In the genomic region with DNA sequence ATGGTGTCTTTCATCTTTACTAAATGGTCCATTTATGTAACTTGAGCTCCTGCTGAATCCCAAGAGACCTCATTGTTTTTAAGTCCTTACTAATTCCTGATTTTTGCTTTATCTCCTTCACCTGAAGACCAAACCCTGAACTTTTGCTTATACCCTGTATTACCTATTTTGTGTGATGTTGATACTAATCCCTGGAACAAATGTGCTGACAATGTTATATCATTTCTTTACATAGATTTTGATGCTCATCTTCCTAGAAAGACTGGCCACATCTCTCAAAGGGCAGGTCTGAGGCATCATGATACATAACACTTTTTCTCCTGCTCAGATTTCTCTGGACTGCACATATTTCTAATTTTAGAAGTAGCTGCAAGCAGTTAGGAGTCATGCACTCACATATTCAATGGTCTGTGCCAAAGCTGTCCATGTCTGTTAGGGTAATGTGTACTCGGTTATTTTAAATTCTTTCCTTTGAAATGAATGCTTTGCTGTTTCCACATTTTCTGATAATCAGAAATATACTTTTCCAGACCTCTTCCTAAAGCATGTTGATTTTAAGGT, we compare ENCODE assay signal across 20 cellular contexts.
"Had no signal": no experiment of that assay in that cellular context is flagged by ENCODE, and none has a peak within 500 bp of the region (broad histone marks: within the 10 kb centered on the region; RNA-seq: fewer than 3 reads in every experiment).

No MANE protein-coding gene starts in this region.

- H3K9ac ChIP-seq: parathyroid adenoma had no signal

- H3K9me3 ChIP-seq: esophagus squamous epithelium, prostate gland, sigmoid colon had no signal

- DNase-seq: effector memory CD8-positive, alpha-beta T cell; esophagus squamous epithelium; foreskin keratinocyte; head of caudate nucleus; hippocampal formation; left colon; left ventricle myocardium superior; mesendoderm; naive thymus-derived CD4-positive, alpha-beta T cell; nephron progenitor cell; retina; sigmoid colon; stimulated activated CD4-positive, alpha-beta T cell treated with anti-CD3 and anti-CD28 coated beads, Interleukin-2, amount 100 ng/mL, for 48 hours; stimulated activated naive CD4-positive, alpha-beta T cell treated with Interleukin-2 at 50 U/mL for 16 hours; trophoblast cell had no signal

- H3K27me3 ChIP-seq: esophagus squamous epithelium, foreskin keratinocyte, sigmoid colon had no signal

- H3K79me2 ChIP-seq: parathyroid adenoma had no signal

- H3K27ac ChIP-seq: epithelial cell of prostate, esophagus squamous epithelium, foreskin keratinocyte, parathyroid adenoma, prostate gland, sigmoid colon had no signal

- H2AFZ ChIP-seq: parathyroid adenoma had no signal

- H3K4me3 ChIP-seq: esophagus squamous epithelium, lung, prostate gland, sigmoid colon, smooth muscle cell had no signal

- H3K36me3 ChIP-seq: esophagus squamous epithelium, prostate gland, sigmoid colon had no signal

- H3K4me2 ChIP-seq: smooth muscle cell had no signal

- H3K4me1 ChIP-seq: esophagus squamous epithelium, foreskin keratinocyte, parathyroid adenoma, prostate gland, sigmoid colon had no signal

- ATAC-seq: effector memory CD8-positive, alpha-beta T cell; foreskin keratinocyte; left colon; left ventricle myocardium superior; naive thymus-derived CD4-positive, alpha-beta T cell had no signal
